In the genomic region with DNA sequence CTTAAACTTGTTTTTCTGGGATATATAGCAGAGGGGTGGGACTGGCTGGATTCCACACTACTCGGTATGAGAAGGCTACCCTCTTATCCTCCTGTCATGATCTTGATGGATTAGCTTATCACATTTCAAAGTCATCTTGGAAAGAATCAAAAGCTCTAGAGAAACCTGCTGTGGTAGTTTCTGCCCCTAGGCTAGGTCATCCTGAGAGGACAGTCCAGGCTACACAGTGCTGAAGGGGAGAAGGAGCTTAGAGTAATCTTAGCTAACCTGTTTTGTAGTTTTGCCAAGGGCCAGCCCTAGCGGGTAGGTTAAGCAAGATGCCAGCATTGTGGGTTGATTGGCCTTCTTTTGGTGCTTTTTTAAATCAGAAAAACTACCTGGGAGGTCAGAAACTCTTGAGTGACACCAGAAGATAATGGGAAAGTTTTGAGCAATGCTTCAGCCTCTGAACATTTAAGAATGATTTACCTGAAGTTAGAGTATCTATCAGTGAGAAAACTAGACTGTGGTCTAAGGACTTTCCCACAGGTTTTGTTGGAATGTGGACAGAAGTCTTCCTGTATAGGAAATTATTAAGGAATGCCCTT, we compare ENCODE assay signal across 1 cellular context.
TF ChIP-seq lines count a peak whose summit lies in the region.

No MANE protein-coding gene starts in this region.

TF ChIP-seq in liver, 16 proteins besides CTCF, POLR2A, EP300 and RAD21 (continued from another document):
- TF ChIP-seq NR2F2 (IDR thresholded peaks at IDR 0.05): no peak
TF ChIP-seq in liver: peak in this region for 1.
